In the genomic region with DNA sequence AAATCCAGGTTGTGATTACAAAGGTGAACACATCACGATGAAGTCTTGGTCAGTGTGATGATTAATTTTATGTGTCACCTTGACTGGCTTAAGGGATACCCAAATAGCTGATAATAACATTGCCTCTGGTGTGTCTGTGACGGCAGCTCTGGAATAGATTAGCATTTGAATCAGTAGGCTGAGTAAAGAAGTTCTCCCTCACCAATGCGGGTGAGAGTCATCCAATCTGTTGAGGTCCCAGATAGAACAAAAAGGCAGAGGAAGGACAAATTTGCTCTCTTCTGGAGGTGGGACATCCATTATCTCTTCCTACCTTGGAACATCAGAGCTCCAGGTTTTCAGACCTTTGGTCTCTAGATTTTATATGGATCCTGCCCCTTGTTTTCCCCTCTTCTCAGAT, we compare ENCODE assay signal across 24 cellular contexts.
"Had no signal": no experiment of that assay in that cellular context is flagged by ENCODE, and none has a peak within 500 bp of the region (broad histone marks: within the 10 kb centered on the region; RNA-seq: fewer than 3 reads in every experiment).

No MANE protein-coding gene starts in this region.

- H3K27me3 ChIP-seq: brain microvascular endothelial cell, SJSA1 had no signal

- H3K27ac ChIP-seq: brain microvascular endothelial cell, SJSA1 had no signal

- DNase-seq: activated CD4-positive, alpha-beta memory T cell treated with anti-CD3 and anti-CD28 coated beads for 36 hours; activated CD4-positive, alpha-beta T cell treated with anti-CD3 and anti-CD28 coated beads for 36 hours; activated CD4-positive, alpha-beta T cell treated with anti-CD3 and anti-CD28 coated beads, Interleukin-2, amount 50 U/mL, for 1 hour; activated CD8-positive, alpha-beta memory T cell treated with anti-CD3 and anti-CD28 coated beads, Interleukin-2, amount 50 U/mL, for 4 hours; activated effector memory CD4-positive, alpha-beta T cell treated with Interleukin-2 at 50 U/mL for 16 hours; activated naive CD4-positive, alpha-beta T cell treated with anti-CD3 and anti-CD28 coated beads, Interleukin-2, amount 10 ng/mL, durations not matched to agents 7 days and 5 days; activated naive CD8-positive, alpha-beta T cell treated with anti-CD3 and anti-CD28 coated beads, Interleukin-2, amount 50 U/mL, for 24 hours; activated T-cell treated with anti-CD3 and anti-CD28 coated beads, Interleukin-2, amount 50 U/mL, for 48 hours; aorta; brain microvascular endothelial cell; NCI-H1092 treated with DMSO at 0.1 percent for 48 hours; NCI-H1417; NCI-H146; NCI-H187; NCI-H2029 treated with DMSO at 0.1 percent for 48 hours; NCI-H2107; NCI-H2171; NCI-H510A treated with DMSO at 0.1 percent for 48 hours; NCI-H526 treated with DMSO at 0.1 percent for 48 hours; NCI-H774; NK-92 treated with Interleukin-12 subunit alpha and Interleukin-12 subunit beta, amount 100 ng/mL, for 24 hours; SHP77; SK-N-SH had no signal
